ENCODE assay signal across 17 cellular contexts in genomic region chr19:961866-962620, GRCh38. TPM values are rescaled to one million over a fixed set of nuclear protein-coding genes. Genes with fewer than 3 reads are reported as not detected.
A peak's percentile ranks its signal among the peaks of the same experiment; 100 is the strongest.
DNase-seq lines count a peak whose midpoint lies in the region; ATAC-seq lines count a peak whose summit lies in the region.
"Had no signal": no experiment of that assay in that cellular context is flagged by ENCODE, and none has a peak within 500 bp of the region (broad histone marks: within the 10 kb centered on the region; RNA-seq: fewer than 3 reads in every experiment).

No MANE protein-coding gene starts in this region.

- H3K27me3 Mint-ChIP-seq in T-helper 2 cell treated with Interferon-gamma antibody and Interleukin-4, amounts not matched to agents 5 μg/mL and 100 μg/mL, for 36 hours (ENCODE audit: low read depth): no peaks in the 10 kb centered on the region

- ATAC-seq in sciatic nerve: peak; percentile 13
- ATAC-seq: heart left ventricle had no signal

- no peaks in the 10 kb centered on the region for H3K36me3 ChIP-seq in MG63

- H3K4me1 Mint-ChIP-seq in T-helper 2 cell treated with Interferon-gamma antibody and Interleukin-4, amounts not matched to agents 5 μg/mL and 100 μg/mL, for 36 hours (ENCODE audit: low read depth): peaks cover 9% of the 10 kb centered on the region

- no peaks in the 10 kb centered on the region for H3K9me3 ChIP-seq in MG63
- H3K9me3 ChIP-seq: heart left ventricle, testis had no signal

- intact Hi-C loops in sciatic nerve (cut with DNase I): no loop called here

- no peak for DNase-seq in T-helper 2 cell treated with Interferon-gamma antibody and Interleukin-4, amounts not matched to agents 5 μg/mL and 100 μg/mL, for 36 hours (ENCODE audit: low spot score)
- DNase-seq in T-helper 2 cell: no peak
- DNase-seq in MG63: peak; percentile 51
- DNase-seq in dedifferentiated amniotic fluid mesenchymal stem cell (ENCODE audit: extremely low spot score): peak; percentile 22
- DNase-seq in sciatic nerve (ENCODE audit: low spot score): no peak
- no peak for DNase-seq in ureter (ENCODE audit: low spot score)
- DNase-seq in NCI-H2081 treated with DMSO at 0.1 percent for 48 hours (lab: John Stamatoyannopoulos, UW): no peak
- no peak for DNase-seq in NCI-H345 treated with DMSO at 0.1 percent for 48 hours (lab: John Stamatoyannopoulos, UW; ENCODE audit: unreplicated experiment)
- DNase-seq: amniotic stem cell; DMS79; effector CD4-positive, alpha-beta T cell; heart left ventricle; testis had no signal

- H3K27me3 ChIP-seq in MG63: no peaks in the 10 kb centered on the region
- H3K27me3 ChIP-seq: heart left ventricle, testis had no signal

- H3K9me3 Mint-ChIP-seq in T-helper 2 cell treated with Interferon-gamma antibody and Interleukin-4, amounts not matched to agents 5 μg/mL and 100 μg/mL, for 36 hours: no peaks in the 10 kb centered on the region

- peak overlapping the region; percentile 54 for H3K4me3 Mint-ChIP-seq in T-helper 2 cell treated with Interferon-gamma antibody and Interleukin-4, amounts not matched to agents 5 μg/mL and 100 μg/mL, for 36 hours

- peaks cover 21% of the 10 kb centered on the region for H3K36me3 Mint-ChIP-seq in T-helper 2 cell treated with Interferon-gamma antibody and Interleukin-4, amounts not matched to agents 5 μg/mL and 100 μg/mL, for 36 hours (ENCODE audit: low read depth)

- H3K27ac Mint-ChIP-seq in T-helper 2 cell treated with Interferon-gamma antibody and Interleukin-4, amounts not matched to agents 5 μg/mL and 100 μg/mL, for 36 hours: peak overlapping the region; percentile 77

- no peak overlapping the region for H3K4me3 ChIP-seq in MG63
- H3K4me3 ChIP-seq: heart left ventricle, testis had no signal

RNA-seq across cellular contexts. Expression of gene WDR18, which starts 22.1 kb away (rescaled TPM):
- 37.8 and 61.8 TPM in 2 replicates for total RNA-seq in MG63 (2014; rRNA removed; shearing (Covaris generic); ENCODE audit: low replicate concordance)
- total RNA-seq in sciatic nerve (20.3 TPM), ureter (36.6 TPM)

RNA-seq across cellular contexts. Expression of gene ARID3A, which starts 36.2 kb away (rescaled TPM):
- 1.0 and 6.6 TPM in 2 replicates for total RNA-seq in MG63 (2014; rRNA removed; shearing (Covaris generic); ENCODE audit: low replicate concordance)
- total RNA-seq in sciatic nerve: 13.6 TPM
- 8.4 TPM for total RNA-seq in ureter

RNA-seq across cellular contexts. Expression of gene GRIN3B, which starts 38.2 kb away (rescaled TPM):
- total RNA-seq in MG63 (2014; rRNA removed; shearing (Covaris generic); ENCODE audit: low replicate concordance): not detected in 2 replicates
- total RNA-seq in sciatic nerve: not detected
- not detected for total RNA-seq in ureter
- total RNA-seq: activated CD8-positive, alpha-beta memory T cell treated with anti-CD3 and anti-CD28 coated beads for 36 hours; M059J; NCI-H460 had no signal

RNA-seq across cellular contexts. Expression of gene KISS1R, which starts 44.9 kb away (rescaled TPM):
- not detected in 2 replicates for total RNA-seq in MG63 (2014; rRNA removed; shearing (Covaris generic); ENCODE audit: low replicate concordance)
- total RNA-seq in sciatic nerve: not detected
- not detected for total RNA-seq in ureter
- total RNA-seq: heart left ventricle, lung microvascular endothelial cell, M059J, NCI-H460, testis had no signal

RNA-seq across cellular contexts. Expression of gene R3HDM4, which starts 49.0 kb away (rescaled TPM):
- 6.4 and 9.5 TPM in 2 replicates for total RNA-seq in MG63 (2014; rRNA removed; shearing (Covaris generic); ENCODE audit: low replicate concordance)
- total RNA-seq in sciatic nerve (48.9 TPM), ureter (69.5 TPM)

Comparison
In these comparisons a context has a peak if more than half of its experiments do, and no peak if none do; other contexts are left out.
1. DNase-seq: peak in MG63 (single experiment) and dedifferentiated amniotic fluid mesenchymal stem cell (single experiment); none in T-helper 2 cell treated with Interferon-gamma antibody and Interleukin-4, amounts not matched to agents 5 μg/mL and 100 μg/mL, for 36 hours (single experiment), T-helper 2 cell (0 of 5), sciatic nerve (single experiment), ureter (single experiment), NCI-H2081 treated with DMSO at 0.1 percent for 48 hours (single experiment) and NCI-H345 treated with DMSO at 0.1 percent for 48 hours (single experiment).